In genomic region chr17:79167486-79167885, GRCh38 we compare ENCODE assay signal across 9 cellular contexts.
"Had no signal": no experiment of that assay in that cellular context is flagged by ENCODE, and none has a peak within 500 bp of the region (broad histone marks: within the 10 kb centered on the region; RNA-seq: fewer than 3 reads in every experiment).

No MANE protein-coding gene starts in this region.

- H3K4me1 Mint-ChIP-seq: GM23338 had no signal

- H3K27ac Mint-ChIP-seq: GM23338, H9, HFFc6 had no signal

- H3K4me3 Mint-ChIP-seq: GM23338, H9, HFFc6 had no signal

- H3K4me3 ChIP-seq: GM23248, GM23338, HAP-1 had no signal

- H3K9ac ChIP-seq: GM23248 had no signal

- DNase-seq: GM23248, GOT3, H7, H9, HCEC 1CT, HFFc6 had no signal

- H3K9me3 ChIP-seq: HAP-1 had no signal

- H3K9me3 Mint-ChIP-seq: GM23338, H9, HFFc6 had no signal

- H3K36me3 ChIP-seq: HAP-1 had no signal

- H3K4me1 ChIP-seq: HAP-1 had no signal

- ATAC-seq: GM23338, HCT116 had no signal

- H3K27ac ChIP-seq: GM23248 had no signal

- H2AFZ ChIP-seq: GM23248, GM23338 had no signal

- H3K4me2 ChIP-seq: GM23338 had no signal
